In genomic region chr7:88628363-88629085, GRCh38 we compare ENCODE assay signal across 12 cellular contexts.
A peak's percentile ranks its signal among the peaks of the same experiment; 100 is the strongest.
DNase-seq lines count a peak whose midpoint lies in the region; ATAC-seq lines count a peak whose summit lies in the region.
"Had no signal": no experiment of that assay in that cellular context is flagged by ENCODE, and none has a peak within 500 bp of the region (broad histone marks: within the 10 kb centered on the region; RNA-seq: fewer than 3 reads in every experiment).

No MANE protein-coding gene starts in this region.

- H3K9me3 Mint-ChIP-seq in activated T-cell treated with anti-CD3 and anti-CD28 coated beads, Interleukin-2, amount 50 U/mL, for 72 hours, result peaks cover 0 to 5% of the 10 kb centered on the region in 2 donors

- ATAC-seq in GM18511 (IDR thresholded peaks at IDR 0.05; ENCODE audit: unreplicated experiment) (peak; percentile 100), GM21360 (IDR thresholded peaks at IDR 0.05; ENCODE audit: unreplicated experiment) (peak; percentile 100), HG02938 (IDR thresholded peaks at IDR 0.05; ENCODE audit: unreplicated experiment) (peak; percentile 100), HG03521 (IDR thresholded peaks at IDR 0.05; ENCODE audit: unreplicated experiment) (peak; percentile 98)
- ATAC-seq in activated T-cell treated with anti-CD3 and anti-CD28 coated beads, Interleukin-2, amount 50 U/mL, for 72 hours (replicated peaks in 1 of 2), result no peak
- ATAC-seq: right lobe of liver had no signal

- H3K27me3 Mint-ChIP-seq in activated T-cell treated with anti-CD3 and anti-CD28 coated beads, Interleukin-2, amount 50 U/mL, for 72 hours (ENCODE audit: low read depth), result no peaks in the 10 kb centered on the region

- DNase-seq in NCI-H2171 treated with DMSO at 0.1 percent for 48 hours (lab: John Stamatoyannopoulos, UW) (no peak), OCI-M1 (lab: John Stamatoyannopoulos, UW) (no peak), COR-L47 (lab: John Stamatoyannopoulos, UW) (no peak)
- no peak for DNase-seq in activated T-cell treated with anti-CD3 and anti-CD28 coated beads, Interleukin-2, amount 50 U/mL, for 72 hours
- DNase-seq: NCI-H510A, right lobe of liver, SHP77 treated with DMSO at 0.1 percent for 48 hours had no signal

- no peaks in the 10 kb centered on the region for H3K4me1 Mint-ChIP-seq in activated T-cell treated with anti-CD3 and anti-CD28 coated beads, Interleukin-2, amount 50 U/mL, for 72 hours (ENCODE audit: low read depth)
- H3K4me1 Mint-ChIP-seq: brain had no signal

- no peaks in the 10 kb centered on the region for H3K36me3 Mint-ChIP-seq in activated T-cell treated with anti-CD3 and anti-CD28 coated beads, Interleukin-2, amount 50 U/mL, for 72 hours (ENCODE audit: insufficient read depth in 2 of 2)
- H3K36me3 Mint-ChIP-seq: brain had no signal

- H3K4me3 Mint-ChIP-seq in activated T-cell treated with anti-CD3 and anti-CD28 coated beads, Interleukin-2, amount 50 U/mL, for 72 hours, result no peak overlapping the region
- H3K4me3 Mint-ChIP-seq: brain had no signal

- H3K27ac Mint-ChIP-seq in activated T-cell treated with anti-CD3 and anti-CD28 coated beads, Interleukin-2, amount 50 U/mL, for 72 hours, result no peak overlapping the region
- H3K27ac Mint-ChIP-seq: brain had no signal

Comparison
In these comparisons a context has a peak if more than half of its experiments do, and no peak if none do; other contexts are left out.
1. ATAC-seq: peak in GM18511 (single experiment), GM21360 (single experiment), HG02938 (single experiment) and HG03521 (single experiment); none in activated T-cell treated with anti-CD3 and anti-CD28 coated beads, Interleukin-2, amount 50 U/mL, for 72 hours (0 of 2).